Comparison of ENCODE assay signal across 9 cellular contexts in the genomic region with DNA sequence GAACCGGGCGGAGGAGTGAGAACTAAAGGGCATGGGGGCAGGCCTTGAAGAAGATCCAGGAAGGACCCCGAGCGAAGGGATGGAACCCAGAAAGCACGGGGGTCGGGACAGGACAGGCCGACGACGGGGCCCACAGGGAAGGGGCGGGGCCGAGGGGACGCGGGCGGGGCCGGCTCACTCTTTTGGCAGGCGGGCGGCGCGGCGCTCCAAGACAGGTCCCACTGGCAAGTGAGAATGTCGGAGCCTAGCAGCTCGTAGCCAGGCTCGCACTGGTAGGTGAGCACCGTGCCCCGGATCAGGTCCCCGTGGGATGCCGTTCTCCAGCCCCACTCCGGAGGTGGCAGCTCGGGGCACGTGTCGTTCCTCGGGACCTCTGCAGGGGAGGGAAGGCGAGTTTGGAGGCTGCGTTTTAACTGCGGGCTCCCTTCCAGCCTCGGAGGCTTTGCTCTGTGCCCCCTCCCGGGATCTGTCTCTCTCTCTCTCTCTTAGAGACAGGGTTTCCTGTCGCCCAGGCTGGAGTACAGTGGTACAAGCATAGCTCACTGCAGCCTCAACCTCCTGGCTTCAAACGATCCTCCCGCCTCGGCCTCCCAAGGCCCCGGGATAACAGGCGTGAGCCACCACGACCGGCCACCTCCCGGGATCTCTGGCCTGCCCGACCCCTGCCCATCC. TPM values are rescaled to one million over a fixed set of nuclear protein-coding genes. Genes with fewer than 3 reads are reported as not detected.
DNase-seq lines count a peak whose midpoint lies in the region; ATAC-seq and TF ChIP-seq lines count a peak whose summit lies in the region.
"Had no signal": no experiment of that assay in that cellular context is flagged by ENCODE, and none has a peak within 500 bp of the region (broad histone marks: within the 10 kb centered on the region; RNA-seq: fewer than 3 reads in every experiment).

No MANE protein-coding gene starts in this region.

- peak overlapping the region; percentile 81 for H3K4me3 Mint-ChIP-seq in GM23338

- peaks cover 12% of the 10 kb centered on the region for H3K4me1 Mint-ChIP-seq in GM23338

- no peaks in the 10 kb centered on the region; the same call in 1 of the 2 replicates for H4K20me1 ChIP-seq in GM23338 (replicated peaks; ENCODE audit: insufficient read depth)

- H3K9me3 ChIP-seq in left ventricle myocardium inferior (replicated peaks), result no peaks in the 10 kb centered on the region

- peaks cover 12% of the 10 kb centered on the region for H3K27me3 Mint-ChIP-seq in GM23338 (ENCODE audit: insufficient read depth, low read depth, poor library complexity)

- no peaks in the 10 kb centered on the region; the same call in 1 of the 2 replicates for H3K36me3 ChIP-seq in GM23338 (ENCODE audit: insufficient read depth)
- H3K36me3 ChIP-seq in left ventricle myocardium inferior, result no peaks in the 10 kb centered on the region

- ATAC-seq in GM23338 (peak; percentile 48), HG03520 (IDR thresholded peaks at IDR 0.05; ENCODE audit: unreplicated experiment) (no peak), HG02610 (IDR thresholded peaks at IDR 0.05; ENCODE audit: unreplicated experiment) (no peak)

- peak; percentile 70 for DNase-seq in GM23338 (ENCODE audit: low spot score)
- peak; percentile 35 for DNase-seq in activated T-cell treated with anti-CD3 and anti-CD28 coated beads for 48 hours (ENCODE audit: low read depth)
- no peak for DNase-seq in left ventricle myocardium inferior
- DNase-seq in stimulated activated CD4-positive, alpha-beta T cell treated with anti-CD3 and anti-CD28 coated beads, Interleukin-4, amount 100 ng/mL, for 24 hours, result peak; percentile 41
- no peak for DNase-seq in superior temporal gyrus (ENCODE audit: extremely low spot score)
- no peak for DNase-seq in epidermal melanocyte (ENCODE audit: insufficient read length, low spot score)
- DNase-seq: left cardiac atrium had no signal

- H3K27ac ChIP-seq in GM23338 (ENCODE audit: low read depth) (no peak overlapping the region), left ventricle myocardium inferior (replicated peaks) (no peak overlapping the region)

- H3K4me1 ChIP-seq in GM23338 (ENCODE audit: insufficient read depth) (peaks cover 4% of the 10 kb centered on the region), left ventricle myocardium inferior (peaks cover 10% of the 10 kb centered on the region)

- no peaks in the 10 kb centered on the region for H3K9me2 ChIP-seq in GM23338 (ENCODE audit: insufficient read depth)

- H3K27ac Mint-ChIP-seq in GM23338, result no peak overlapping the region

- intact Hi-C loops in left ventricle myocardium inferior (cut with micrococcal nuclease), result no loop called here

- H3K9me3 Mint-ChIP-seq in GM23338, result no peaks in the 10 kb centered on the region; the same call in 1 of the 3 replicates

- no peaks in the 10 kb centered on the region for H3K79me2 ChIP-seq in GM23338 (replicated peaks; ENCODE audit: insufficient read depth)

- peak overlapping the region; percentile 90 for H3K4me2 ChIP-seq in GM23338

- 0 out of 3 replicates have a peak, but pooled peaks cover 10% of the 10 kb centered on the region for H3K36me3 Mint-ChIP-seq in GM23338 (ENCODE audit: low read depth)

- TF ChIP-seq CTCF in GM23338 (conservative IDR thresholded peaks at IDR 0.05; ENCODE audit: low read depth in 2 of 2), result no peak
- no peak for TF ChIP-seq CTCF in left ventricle myocardium inferior (IDR thresholded peaks at IDR 0.05; ENCODE audit: borderline replicate concordance)

- H2AFZ ChIP-seq in GM23338, result peak overlapping the region; percentile 92

- H3F3A ChIP-seq in GM23338 (replicated peaks; ENCODE audit: low read depth), result peaks cover 6% of the 10 kb centered on the region; the same call in 1 of the 2 replicates

- H3K4me3 ChIP-seq in GM23338 (peak overlapping the region; percentile 54), left ventricle myocardium inferior (peak overlapping the region; percentile 49)

- H3K27me3 ChIP-seq in GM23338 (ENCODE audit: insufficient read depth), result no peaks in the 10 kb centered on the region
- H3K27me3 ChIP-seq in left ventricle myocardium inferior (ENCODE audit: low read depth), result peaks cover 62% of the 10 kb centered on the region

TF ChIP-seq in GM23338, 12 proteins besides CTCF, POLR2A, EP300 and RAD21 (continues in another document):
- TF ChIP-seq ZNF331 (CRISPR knock-in tag; IDR thresholded peaks at IDR 0.05; ENCODE audit: low read depth) (no peak), ZNF114 (CRISPR knock-in tag; IDR thresholded peaks at IDR 0.05) (no peak), STAT1 (IDR thresholded peaks at IDR 0.05; ENCODE audit: unreplicated experiment) (no peak)
- TF ChIP-seq, protein P1, sequence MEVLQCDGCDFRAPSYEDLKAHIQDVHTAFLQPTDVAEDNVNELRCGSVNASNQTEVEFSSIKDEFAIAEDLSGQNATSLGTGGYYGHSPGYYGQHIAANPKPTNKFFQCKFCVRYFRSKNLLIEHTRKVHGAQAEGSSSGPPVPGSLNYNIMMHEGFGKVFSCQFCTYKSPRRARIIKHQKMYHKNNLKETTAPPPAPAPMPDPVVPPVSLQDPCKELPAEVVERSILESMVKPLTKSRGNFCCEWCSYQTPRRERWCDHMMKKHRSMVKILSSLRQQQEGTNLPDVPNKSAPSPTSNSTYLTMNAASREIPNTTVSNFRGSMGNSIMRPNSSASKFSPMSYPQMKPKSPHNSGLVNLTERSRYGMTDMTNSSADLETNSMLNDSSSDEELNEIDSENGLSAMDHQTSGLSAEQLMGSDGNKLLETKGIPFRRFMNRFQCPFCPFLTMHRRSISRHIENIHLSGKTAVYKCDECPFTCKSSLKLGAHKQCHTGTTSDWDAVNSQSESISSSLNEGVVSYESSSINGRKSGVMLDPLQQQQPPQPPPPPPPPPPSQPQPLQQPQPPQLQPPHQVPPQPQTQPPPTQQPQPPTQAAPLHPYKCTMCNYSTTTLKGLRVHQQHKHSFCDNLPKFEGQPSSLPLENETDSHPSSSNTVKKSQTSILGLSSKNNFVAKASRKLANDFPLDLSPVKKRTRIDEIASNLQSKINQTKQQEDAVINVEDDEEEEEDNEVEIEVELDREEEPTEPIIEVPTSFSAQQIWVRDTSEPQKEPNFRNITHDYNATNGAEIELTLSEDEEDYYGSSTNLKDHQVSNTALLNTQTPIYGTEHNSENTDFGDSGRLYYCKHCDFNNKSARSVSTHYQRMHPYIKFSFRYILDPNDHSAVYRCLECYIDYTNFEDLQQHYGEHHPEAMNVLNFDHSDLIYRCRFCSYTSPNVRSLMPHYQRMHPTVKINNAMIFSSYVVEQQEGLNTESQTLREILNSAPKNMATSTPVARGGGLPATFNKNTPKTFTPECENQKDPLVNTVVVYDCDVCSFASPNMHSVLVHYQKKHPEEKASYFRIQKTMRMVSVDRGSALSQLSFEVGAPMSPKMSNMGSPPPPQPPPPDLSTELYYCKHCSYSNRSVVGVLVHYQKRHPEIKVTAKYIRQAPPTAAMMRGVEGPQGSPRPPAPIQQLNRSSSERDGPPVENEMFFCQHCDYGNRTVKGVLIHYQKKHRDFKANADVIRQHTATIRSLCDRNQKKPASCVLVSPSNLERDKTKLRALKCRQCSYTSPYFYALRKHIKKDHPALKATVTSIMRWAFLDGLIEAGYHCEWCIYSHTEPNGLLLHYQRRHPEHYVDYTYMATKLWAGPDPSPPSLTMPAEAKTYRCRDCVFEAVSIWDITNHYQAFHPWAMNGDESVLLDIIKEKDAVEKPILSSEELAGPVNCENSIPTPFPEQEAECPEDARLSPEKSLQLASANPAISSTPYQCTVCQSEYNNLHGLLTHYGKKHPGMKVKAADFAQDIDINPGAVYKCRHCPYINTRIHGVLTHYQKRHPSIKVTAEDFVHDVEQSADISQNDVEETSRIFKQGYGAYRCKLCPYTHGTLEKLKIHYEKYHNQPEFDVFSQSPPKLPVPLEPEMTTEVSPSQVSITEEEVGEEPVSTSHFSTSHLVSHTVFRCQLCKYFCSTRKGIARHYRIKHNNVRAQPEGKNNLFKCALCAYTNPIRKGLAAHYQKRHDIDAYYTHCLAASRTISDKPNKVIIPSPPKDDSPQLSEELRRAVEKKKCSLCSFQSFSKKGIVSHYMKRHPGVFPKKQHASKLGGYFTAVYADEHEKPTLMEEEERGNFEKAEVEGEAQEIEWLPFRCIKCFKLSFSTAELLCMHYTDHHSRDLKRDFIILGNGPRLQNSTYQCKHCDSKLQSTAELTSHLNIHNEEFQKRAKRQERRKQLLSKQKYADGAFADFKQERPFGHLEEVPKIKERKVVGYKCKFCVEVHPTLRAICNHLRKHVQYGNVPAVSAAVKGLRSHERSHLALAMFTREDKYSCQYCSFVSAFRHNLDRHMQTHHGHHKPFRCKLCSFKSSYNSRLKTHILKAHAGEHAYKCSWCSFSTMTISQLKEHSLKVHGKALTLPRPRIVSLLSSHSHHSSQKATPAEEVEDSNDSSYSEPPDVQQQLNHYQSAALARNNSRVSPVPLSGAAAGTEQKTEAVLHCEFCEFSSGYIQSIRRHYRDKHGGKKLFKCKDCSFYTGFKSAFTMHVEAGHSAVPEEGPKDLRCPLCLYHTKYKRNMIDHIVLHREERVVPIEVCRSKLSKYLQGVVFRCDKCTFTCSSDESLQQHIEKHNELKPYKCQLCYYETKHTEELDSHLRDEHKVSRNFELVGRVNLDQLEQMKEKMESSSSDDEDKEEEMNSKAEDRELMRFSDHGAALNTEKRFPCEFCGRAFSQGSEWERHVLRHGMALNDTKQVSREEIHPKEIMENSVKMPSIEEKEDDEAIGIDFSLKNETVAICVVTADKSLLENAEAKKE (CRISPR knock-in tag; IDR thresholded peaks at IDR 0.05), result no peak

RNA-seq across cellular contexts. Expression of a gene that starts 13.7 kb away (rescaled TPM):
- total RNA-seq in GM23338 (2014; rRNA removed; shearing (Covaris generic)), result 60.0 and 78.1 TPM in 2 replicates
- polyA plus RNA-seq in GM23338 (2016; fragmentation: Nextera tagmentation; extraction: Ambion mirVana), result 35.7 and 36.2 TPM in 2 replicates
- total RNA-seq in left ventricle myocardium inferior, result 68.6 TPM

RNA-seq across cellular contexts. Expression of a gene that starts 22.6 kb away (rescaled TPM):
- total RNA-seq in GM23338 (2014; rRNA removed; shearing (Covaris generic)), result 55.8 and 71.9 TPM in 2 replicates
- polyA plus RNA-seq in GM23338 (2016; fragmentation: Nextera tagmentation; extraction: Ambion mirVana), result 17.8 and 18.0 TPM in 2 replicates
- 0.38 TPM for total RNA-seq in left ventricle myocardium inferior

RNA-seq across cellular contexts. Expression of a gene that starts 23.6 kb away (rescaled TPM):
- 11.3 and 20.6 TPM in 2 replicates for total RNA-seq in GM23338 (2014; rRNA removed; shearing (Covaris generic))
- 12.4 and 15.5 TPM in 2 replicates for polyA plus RNA-seq in GM23338 (2016; fragmentation: Nextera tagmentation; extraction: Ambion mirVana)
- not detected for total RNA-seq in left ventricle myocardium inferior

RNA-seq across cellular contexts. Expression of a gene that starts 49.3 kb away (rescaled TPM):
- total RNA-seq in GM23338 (2014; rRNA removed; shearing (Covaris generic)), result 8.9 and 12.2 TPM in 2 replicates
- polyA plus RNA-seq in GM23338 (2016; fragmentation: Nextera tagmentation; extraction: Ambion mirVana), result 8.7 and 10.1 TPM in 2 replicates
- 9.2 TPM for total RNA-seq in left ventricle myocardium inferior

RNA-seq across cellular contexts. Expression of a gene that starts 56.5 kb away (rescaled TPM):
- 2.6 and 3.7 TPM in 2 replicates for total RNA-seq in GM23338 (2014; rRNA removed; shearing (Covaris generic))
- polyA plus RNA-seq in GM23338 (2016; fragmentation: Nextera tagmentation; extraction: Ambion mirVana), result 1.4 and 2.0 TPM in 2 replicates
- total RNA-seq in left ventricle myocardium inferior, result 38.6 TPM

Comparison
In these comparisons a context has a peak if more than half of its experiments do, and no peak if none do; other contexts are left out.
1. DNase-seq: peak in GM23338 (single experiment), activated T-cell treated with anti-CD3 and anti-CD28 coated beads for 48 hours (single experiment) and stimulated activated CD4-positive, alpha-beta T cell treated with anti-CD3 and anti-CD28 coated beads, Interleukin-4, amount 100 ng/mL, for 24 hours (single experiment); none in left ventricle myocardium inferior (single experiment), superior temporal gyrus (single experiment) and epidermal melanocyte (single experiment).
2. RNA of a gene that starts 22.6 kb away (total RNA-seq): 55.8 to 71.9 TPM in GM23338; 0.38 TPM in left ventricle myocardium inferior (single experiment); every median in the first group is over 10 times any median in the second.
3. RNA of a gene that starts 23.6 kb away (total RNA-seq): 11.3 to 20.6 TPM in GM23338; not detected in left ventricle myocardium inferior (single experiment); every median in the first group is over 10 times any median in the second.